ENCODE assay signal across 18 cellular contexts in the genomic region with DNA sequence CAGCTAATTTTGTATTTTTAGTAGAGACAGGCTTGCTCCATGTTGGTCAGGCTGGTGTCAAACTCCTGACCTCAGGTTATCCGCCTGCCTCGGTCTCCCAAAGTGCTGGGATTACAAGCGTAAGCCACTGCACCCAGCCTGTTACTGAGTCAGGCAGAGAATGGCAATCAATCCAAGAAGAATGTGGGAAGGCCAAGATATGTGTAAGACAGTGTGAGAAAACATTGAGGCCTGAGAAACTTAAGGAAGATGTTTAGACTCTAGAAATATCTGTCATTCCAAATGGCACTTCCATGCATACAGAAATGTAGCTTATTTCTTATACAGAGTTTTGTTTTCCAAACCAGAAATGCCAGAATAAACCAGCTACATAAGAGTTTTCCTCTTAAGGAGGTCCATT.
"Had no signal": no experiment of that assay in that cellular context is flagged by ENCODE, and none has a peak within 500 bp of the region (broad histone marks: within the 10 kb centered on the region; RNA-seq: fewer than 3 reads in every experiment).

No MANE protein-coding gene starts in this region.

- H3K4me3 Mint-ChIP-seq: activated CD4-positive, alpha-beta memory T cell treated with anti-CD3 and anti-CD28 coated beads for 36 hours; central memory CD8-positive, alpha-beta T cell; nephron had no signal

- H3K27ac Mint-ChIP-seq: nephron had no signal

- DNase-seq: activated CD4-positive, alpha-beta memory T cell treated with anti-CD3 and anti-CD28 coated beads for 36 hours; activated CD4-positive, alpha-beta T cell treated with anti-CD3 and anti-CD28 coated beads for 1 hour; activated naive CD4-positive, alpha-beta T cell treated with anti-CD3 and anti-CD28 coated beads, Interleukin-2, amount 50 U/mL, for 16 hours; anterior cingulate cortex; brain microvascular endothelial cell; effector CD8-positive, alpha-beta T cell; foreskin keratinocyte; glutamatergic neuron; kidney glomerular epithelial cell; left ventricle myocardium superior; mesendoderm; nucleus accumbens; stimulated activated CD4-positive, alpha-beta T cell treated with anti-CD3 and anti-CD28 coated beads, Interleukin-15, amount 100 ng/mL, for 24 hours; stimulated activated CD4-positive, alpha-beta T cell treated with anti-CD3 and anti-CD28 coated beads, Interleukin-4, amount 100 ng/mL, for 1 hour; stimulated activated naive CD4-positive, alpha-beta T cell; substantia nigra had no signal

- H3K36me3 Mint-ChIP-seq: activated CD4-positive, alpha-beta memory T cell treated with anti-CD3 and anti-CD28 coated beads for 36 hours had no signal

- ATAC-seq: foreskin keratinocyte, left ventricle myocardium superior had no signal

- H3K27me3 Mint-ChIP-seq: activated CD4-positive, alpha-beta memory T cell treated with anti-CD3 and anti-CD28 coated beads for 36 hours; central memory CD8-positive, alpha-beta T cell had no signal

- H3K9me3 Mint-ChIP-seq: activated CD4-positive, alpha-beta memory T cell treated with anti-CD3 and anti-CD28 coated beads for 36 hours; central memory CD8-positive, alpha-beta T cell; nephron had no signal
